8 cellular contexts compared by ENCODE assay signal in the genomic region with DNA sequence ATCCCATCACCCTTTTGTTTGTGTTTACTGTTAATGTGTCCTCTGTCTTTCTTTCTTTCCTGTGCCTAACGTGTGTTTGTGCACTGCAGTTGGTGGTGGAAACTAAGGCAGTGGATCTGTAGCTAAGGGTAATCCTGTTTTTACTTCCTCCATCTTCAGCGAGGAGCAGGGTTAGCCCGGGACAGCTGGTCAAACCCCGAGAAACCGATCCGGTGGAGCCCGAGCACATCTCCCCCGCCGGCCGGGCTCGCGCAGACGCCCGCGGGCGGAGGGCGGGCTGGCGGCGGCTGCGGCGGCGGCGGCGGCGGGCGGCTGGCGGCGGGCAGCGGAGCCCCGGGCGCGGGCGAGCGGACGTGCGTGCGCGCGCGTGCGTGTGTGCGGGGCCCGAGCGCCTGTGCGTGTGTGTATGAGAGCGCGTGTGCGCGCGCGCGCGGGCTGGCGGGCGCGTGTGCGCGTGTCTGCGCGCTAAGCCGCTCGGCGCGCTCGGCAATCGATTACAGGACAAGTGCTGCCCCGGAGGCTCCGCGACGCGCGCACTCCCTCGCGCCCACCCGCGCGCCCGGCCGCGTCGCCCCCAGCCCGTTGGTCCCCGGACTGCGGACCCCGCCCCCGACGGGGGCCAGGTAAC. TPM values are rescaled to one million over a fixed set of nuclear protein-coding genes. Genes with fewer than 3 reads are reported as not detected.
DNase-seq lines count a peak whose midpoint lies in the region; ATAC-seq, FAIRE-seq and TF ChIP-seq lines count a peak whose summit lies in the region.

A gene (minus strand): TSS at position 176 of the 628 bp plus-strand sequence. CDS start 2,983 bp downstream, outside the sequence.

- ATAC-seq in HG02610 (IDR thresholded peaks at IDR 0.05; ENCODE audit: unreplicated experiment): peak; percentile 67
- ATAC-seq in right cardiac atrium: peak; percentile 96

- no peaks in the 10 kb centered on the region for H3K9me3 ChIP-seq in right cardiac atrium (ENCODE audit: control insufficient read depth, low read length)

- intact Hi-C loops in right cardiac atrium (cut with DNase I): loop anchor here in 3 of 4 donors (5.0 to 10.0 kb wide), 3 partner anchors 374 to 464 kb away; no protein-coding TSS in a partner anchor

- WGBS in right cardiac atrium: under 1% methylated on average over 87 of the region's 87 CpGs

- DNase-seq in GM12864 (ENCODE audit: low read depth) (peak; percentile 85), NCI-H1092 (lab: John Stamatoyannopoulos, UW) (peak; percentile 82), T follicular helper cell (ENCODE audit: low read depth) (peak; percentile 51), amygdala (lab: John Stamatoyannopoulos, UW) (peak; percentile 27 to 92 (median 76)), right cardiac atrium (peak; percentile 90 to 95 (median 94)), pulmonary artery endothelial cell (ENCODE audit: low read depth, low spot score) (peak; percentile 72), urothelium cell line (ENCODE audit: low spot score) (peak; percentile 84)

- peak within 1 kb of the TSS; percentile 94 for H3K27ac ChIP-seq in right cardiac atrium (ENCODE audit: low read length)

- FAIRE-seq in urothelium cell line (lab: Jason Lieb, UNC): peak; percentile 81

- H3K4me3 ChIP-seq in GM12864 (ENCODE audit: low read depth, low read length): peak within 1 kb of the TSS; percentile 94
- peak within 1 kb of the TSS; percentile 80 for H3K4me3 ChIP-seq in right cardiac atrium (ENCODE audit: low read length)

- TF ChIP-seq CTCF in GM12864 (IDR thresholded peaks at IDR 0.05; ENCODE audit: low read depth, low read length, missing control alignments): no peak

- no peaks in the 10 kb centered on the region for H3K27me3 ChIP-seq in right cardiac atrium (ENCODE audit: control insufficient read depth, insufficient read depth)

- no peaks in the 10 kb centered on the region for H3K4me1 ChIP-seq in right cardiac atrium (ENCODE audit: control insufficient read depth, insufficient read depth, low read length)

RNA-seq across cellular contexts. Expression of the gene that starts here (rescaled TPM):
- total RNA-seq in right cardiac atrium: 1 to 10 TPM; 5.8 to 8.1 (median 6.9) TPM
- 1.0 TPM for polyA plus RNA-seq in right cardiac atrium
- 0.73 and 1.4 TPM in 2 replicates for total RNA-seq in pulmonary artery endothelial cell

Comparison
In these comparisons a context has a peak if more than half of its experiments do, and no peak if none do; other contexts are left out.
1. Peak in every context shown above with its lines: DNase-seq, ATAC-seq, H3K4me3 ChIP-seq and H3K27ac ChIP-seq.